ENCODE assay signal across 11 cellular contexts in the genomic region with DNA sequence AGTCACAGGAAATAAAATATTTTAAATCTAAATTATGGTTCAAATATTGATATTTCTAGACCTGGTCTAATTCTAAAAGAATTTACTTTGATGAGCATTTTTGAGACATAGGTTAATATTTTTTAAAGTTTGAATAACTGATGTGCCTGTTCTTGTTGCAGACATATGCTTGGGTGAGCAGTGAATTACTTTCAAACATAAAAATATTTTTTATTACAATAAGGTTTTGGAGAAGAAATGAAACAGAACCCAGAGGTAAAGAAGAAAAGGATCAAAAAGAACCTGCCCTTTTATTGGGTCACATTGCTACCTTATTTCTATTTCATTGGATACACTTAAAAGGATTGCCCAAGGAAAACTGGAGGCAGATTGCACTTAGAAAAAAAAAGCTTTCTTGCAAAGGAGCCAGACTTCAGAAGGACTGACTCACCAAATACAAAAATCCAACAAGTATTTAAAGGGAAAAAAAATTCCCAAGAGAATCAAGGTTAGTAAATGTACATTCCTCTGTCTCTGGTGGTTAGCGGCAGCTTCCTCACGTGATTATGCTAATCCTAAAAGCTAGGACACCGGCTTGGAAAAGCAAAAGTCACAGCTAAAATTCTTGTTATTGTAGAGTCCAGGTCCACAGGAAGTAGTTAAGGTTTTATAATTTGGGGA. TPM values are rescaled to one million over a fixed set of nuclear protein-coding genes. Genes with fewer than 3 reads are reported as not detected.
DNase-seq lines count a peak whose midpoint lies in the region; ATAC-seq and TF ChIP-seq lines count a peak whose summit lies in the region.
"Had no signal": no experiment of that assay in that cellular context is flagged by ENCODE, and none has a peak within 500 bp of the region (broad histone marks: within the 10 kb centered on the region; RNA-seq: fewer than 3 reads in every experiment).

No MANE protein-coding gene starts in this region.

- H3K27ac ChIP-seq in mammary epithelial cell (ENCODE audit: insufficient read depth, low read depth, low read length): no peak overlapping the region
- no peak overlapping the region for H3K27ac ChIP-seq in osteoblast (ENCODE audit: low read depth, low read length)
- no peak overlapping the region for H3K27ac ChIP-seq in right cardiac atrium (ENCODE audit: low read length)
- H3K27ac ChIP-seq: heart right ventricle had no signal

- H3K4me3 ChIP-seq in mammary epithelial cell (replicated peaks in 1 of 3; ENCODE audit: insufficient read depth in 1 of 3, low read depth in 2 of 3, low read length in 3 of 3): no peak overlapping the region
- no peak overlapping the region for H3K4me3 ChIP-seq in osteoblast (ENCODE audit: insufficient read depth, low read length)
- no peak overlapping the region for H3K4me3 ChIP-seq in right cardiac atrium (ENCODE audit: low read length)
- H3K4me3 ChIP-seq: heart right ventricle had no signal

- no peaks in the 10 kb centered on the region for H3K36me3 ChIP-seq in mammary epithelial cell (ENCODE audit: insufficient read depth, low read length)
- no peaks in the 10 kb centered on the region for H3K36me3 ChIP-seq in osteoblast (ENCODE audit: insufficient read depth, low read length)
- H3K36me3 ChIP-seq: heart right ventricle had no signal

- H3K79me2 ChIP-seq in mammary epithelial cell (ENCODE audit: insufficient read depth, low read length) (no peaks in the 10 kb centered on the region), osteoblast (ENCODE audit: insufficient read depth, low read length) (no peaks in the 10 kb centered on the region)

- H3K4me1 ChIP-seq in mammary epithelial cell (ENCODE audit: insufficient read depth, low read length): no peaks in the 10 kb centered on the region
- H3K4me1 ChIP-seq in osteoblast (ENCODE audit: insufficient read depth, low read length): peaks cover 4% of the 10 kb centered on the region
- H3K4me1 ChIP-seq in right cardiac atrium (ENCODE audit: control insufficient read depth, insufficient read depth, low read length): no peaks in the 10 kb centered on the region

- CTCF ChIA-PET in mammary epithelial cell (lab: Charles Lee; ENCODE audit: low non-redundant PET): no interaction called here

- H2AFZ ChIP-seq in mammary epithelial cell (ENCODE audit: low read depth, low read length) (no peak overlapping the region), osteoblast (ENCODE audit: low read length) (no peak overlapping the region)

- peak; percentile 68 for DNase-seq in Caki2 (ENCODE audit: low read depth)
- DNase-seq in M059J (ENCODE audit: low read depth): peak; percentile 45
- DNase-seq in mammary epithelial cell: peak; percentile 27
- peak; percentile 98 for DNase-seq in osteoblast (ENCODE audit: insufficient read length, low spot score, missing footprints)
- DNase-seq in right cardiac atrium: no peak
- no peak for DNase-seq in activated naive CD4-positive, alpha-beta T cell (lab: John Stamatoyannopoulos, UW)
- DNase-seq in stimulated activated CD4-positive, alpha-beta T cell treated with anti-CD3 and anti-CD28 coated beads, Interleukin-4, amount 100 ng/mL, for 24 hours: no peak
- DNase-seq: Calu3; heart right ventricle; NK-92 treated with Interleukin-12 subunit alpha and Interleukin-12 subunit beta, amount 100 ng/mL, for 24 hours had no signal

- dilution Hi-C loops in mammary epithelial cell (cut with HindIII; ENCODE audit: low sequenced_read_pairs): loop anchor here (5.0 kb wide), 1 partner anchor 58 kb away; no protein-coding TSS in a partner anchor

- in situ Hi-C loops in Caki2 (cut with HindIII; ENCODE audit: low pct_unique_long_range_greater_than_20kb, low sequenced_read_pairs) (no loop called here), mammary epithelial cell (cut with MboI; ENCODE audit: low sequenced_read_pairs in 2 of 2) (no loop called here)

- H3K27me3 ChIP-seq in mammary epithelial cell (ENCODE audit: insufficient read depth, low read length): peaks cover 25% of the 10 kb centered on the region
- H3K27me3 ChIP-seq in osteoblast (ENCODE audit: insufficient read depth, low read length): peaks cover 51% of the 10 kb centered on the region
- H3K27me3 ChIP-seq in right cardiac atrium (ENCODE audit: control insufficient read depth, insufficient read depth): no peaks in the 10 kb centered on the region

- WGBS in mammary epithelial cell (ENCODE audit: low coverage, missing lambda C conversion rate): 0% methylated on average over 3 of the region's 3 CpGs
- 58% methylated on average over 3 of the region's 3 CpGs for WGBS in right cardiac atrium

- TF ChIP-seq CTCF in mammary epithelial cell (conservative IDR thresholded peaks at IDR 0.05 in 1 of 2, IDR thresholded peaks at IDR 0.05 in 1 of 2; ENCODE audit: extremely low read depth in 1 of 2, insufficient read depth in 1 of 2, low read depth in 1 of 2, low read length in 2 of 2) (no peak), osteoblast (IDR thresholded peaks at IDR 0.05; ENCODE audit: extremely low read depth, low read depth, low read length) (no peak)

- no TSS peak for BruUV-seq in mammary epithelial cell (replicated peaks; lab: Mats Ljungman, UMichigan)

- ATAC-seq in HG03571 (IDR thresholded peaks at IDR 0.05; ENCODE audit: unreplicated experiment) (no peak), right cardiac atrium (no peak)
- ATAC-seq: heart right ventricle had no signal

- H3K9ac ChIP-seq in mammary epithelial cell (ENCODE audit: insufficient read depth, low read length): no peak overlapping the region

- no peaks in the 10 kb centered on the region for H3K9me3 ChIP-seq in mammary epithelial cell (replicated peaks; ENCODE audit: insufficient read depth, low read length)
- H3K9me3 ChIP-seq in osteoblast (ENCODE audit: low read depth, low read length): no peaks in the 10 kb centered on the region
- no peaks in the 10 kb centered on the region for H3K9me3 ChIP-seq in right cardiac atrium (ENCODE audit: control insufficient read depth, low read length)
- H3K9me3 ChIP-seq: heart right ventricle had no signal

- H4K20me1 ChIP-seq in mammary epithelial cell (ENCODE audit: insufficient read depth, low read length) (no peaks in the 10 kb centered on the region), osteoblast (ENCODE audit: insufficient read depth, low read length) (no peaks in the 10 kb centered on the region)

- no peak overlapping the region for H3K4me2 ChIP-seq in mammary epithelial cell (ENCODE audit: insufficient read depth, low read depth, low read length)
- H3K4me2 ChIP-seq in osteoblast (ENCODE audit: insufficient read depth, low read length): peak overlapping the region; percentile 41

- intact Hi-C loops in mammary epithelial cell (cut with micrococcal nuclease): loop anchor here (5.0 kb wide), 1 partner anchor 168 kb away; no protein-coding TSS in a partner anchor
- intact Hi-C loops in right cardiac atrium (cut with DNase I): loop anchor here in 2 of 4 donors (10.0 kb wide), 2 partner anchors 226 to 236 kb away; no protein-coding TSS in a partner anchor

RNA-seq across cellular contexts. Expression of a gene that starts 18.5 kb away (rescaled TPM):
- total RNA-seq in Caki2 (2014; rRNA removed; shearing (Covaris generic); ENCODE audit: low replicate concordance): not detected in 2 replicates
- not detected in 2 replicates for total RNA-seq in M059J (2014; rRNA removed; shearing (Covaris generic))
- total RNA-seq in mammary epithelial cell (not detected), osteoblast (not detected in 2 replicates), right cardiac atrium (not detected)
- polyA plus RNA-seq in mammary epithelial cell (not detected), right cardiac atrium (not detected)
- polyA minus RNA-seq in mammary epithelial cell: not detected
- total RNA-seq: Calu3, heart right ventricle had no signal
- polyA plus RNA-seq: heart right ventricle had no signal

RNA-seq across cellular contexts. Expression of a gene that starts 28.7 kb away (rescaled TPM):
- total RNA-seq in Caki2 (2014; rRNA removed; shearing (Covaris generic); ENCODE audit: low replicate concordance): 14.7 and 18.7 TPM in 2 replicates
- total RNA-seq in M059J (2014; rRNA removed; shearing (Covaris generic)): 3.0 and 4.0 TPM in 2 replicates
- total RNA-seq in mammary epithelial cell (1 to 10 TPM in 1 of 2 donors, under 1 TPM in 1; 0.67 to 3.8 TPM), osteoblast (0.88 and 1.1 TPM in 2 replicates), right cardiac atrium (1 to 10 TPM; 1.5 to 3.5 (median 2.4) TPM)
- polyA plus RNA-seq in mammary epithelial cell (3.6 TPM), right cardiac atrium (2.4 TPM)
- polyA minus RNA-seq in mammary epithelial cell: 1.4 TPM

RNA-seq across cellular contexts. Expression of a gene that starts 47.6 kb away (rescaled TPM):
- total RNA-seq in Caki2 (2014; rRNA removed; shearing (Covaris generic); ENCODE audit: low replicate concordance): 19.8 and 22.8 TPM in 2 replicates
- total RNA-seq in M059J (2014; rRNA removed; shearing (Covaris generic)): 7.3 and 11.2 TPM in 2 replicates
- total RNA-seq in mammary epithelial cell (1 to 10 TPM; 4.5 to 5.4 TPM), osteoblast (2.4 and 3.3 TPM in 2 replicates), right cardiac atrium (1 to 10 TPM; 2.4 to 7.3 (median 5.5) TPM)
- polyA plus RNA-seq in mammary epithelial cell (0.34 TPM), right cardiac atrium (3.8 TPM)
- polyA minus RNA-seq in mammary epithelial cell: not detected

Comparison
In these comparisons a context has a peak if more than half of its experiments do, and no peak if none do; other contexts are left out.
1. DNase-seq: peak in Caki2 (single experiment), M059J (single experiment), mammary epithelial cell (single experiment) and osteoblast (single experiment); none in right cardiac atrium (0 of 3), activated naive CD4-positive, alpha-beta T cell (0 of 4) and stimulated activated CD4-positive, alpha-beta T cell treated with anti-CD3 and anti-CD28 coated beads, Interleukin-4, amount 100 ng/mL, for 24 hours (single experiment).